13 cellular contexts compared by ENCODE assay signal in genomic region chr5:140245926-140246325, GRCh38. TPM values are rescaled to one million over a fixed set of nuclear protein-coding genes. Genes with fewer than 3 reads are reported as not detected.
DNase-seq lines count a peak whose midpoint lies in the region; TF ChIP-seq lines count a peak whose summit lies in the region.
"Had no signal": no experiment of that assay in that cellular context is flagged by ENCODE, and none has a peak within 500 bp of the region (broad histone marks: within the 10 kb centered on the region; RNA-seq: fewer than 3 reads in every experiment).

No MANE protein-coding gene starts in this region.

- H3K4me3 Mint-ChIP-seq in activated CD4-positive, alpha-beta memory T cell treated with anti-CD3 and anti-CD28 coated beads, Interleukin-2, amount 10 ng/mL, durations not matched to agents 7 days and 5 days: no peak overlapping the region
- H3K4me3 Mint-ChIP-seq in activated CD4-positive, alpha-beta memory T cell treated with anti-CD3 and anti-CD28 coated beads for 36 hours: no peak overlapping the region
- H3K4me3 Mint-ChIP-seq in chondrocyte (ENCODE audit: unreplicated experiment) (no peak overlapping the region), mesothelial cell of epicardium (no peak overlapping the region)
- no peak overlapping the region for H3K4me3 Mint-ChIP-seq in activated T-helper 2 cell treated with anti-CD3 and anti-CD28 coated beads, Interferon-gamma antibody, Interleukin-2, Interleukin-4, amounts not matched to agents 10 μg/mL and 5 μg/mL and 100 μg/mL, durations not matched to agents 14 hours and 24 hours and 36 hours (ENCODE audit: low read depth)
- H3K4me3 Mint-ChIP-seq: type B pancreatic cell had no signal

- H3K27ac ChIP-seq in temporal lobe (ENCODE audit: low read depth, low read length): peak overlapping the region; percentile 40
- H3K27ac ChIP-seq: cardiac muscle cell had no signal

- CTCF ChIA-PET in activated CD4-positive, alpha-beta memory T cell treated with anti-CD3 and anti-CD28 coated beads, Interleukin-2, amount 10 ng/mL, durations not matched to agents 7 days and 5 days (lab: Charles Lee): interaction anchor here (1.2 to 28.6 kb wide), 7 partner anchors 11 to 119 kb away, joined by 4 to 951 read pairs (median 35); partner anchors contain the start of genes HBEGF, PFDN1 and SLC4A9
- CTCF ChIA-PET in activated CD4-positive, alpha-beta memory T cell treated with anti-CD3 and anti-CD28 coated beads for 36 hours (lab: Charles Lee): interaction anchor here (1.0 to 14.1 kb wide), 6 partner anchors 8 to 117 kb away, joined by 3 to 744 read pairs (median 48); partner anchors contain the start of genes HBEGF, PFDN1 and SLC4A9

- no peaks in the 10 kb centered on the region for H3K9me3 Mint-ChIP-seq in activated CD4-positive, alpha-beta memory T cell treated with anti-CD3 and anti-CD28 coated beads, Interleukin-2, amount 10 ng/mL, durations not matched to agents 7 days and 5 days
- no peaks in the 10 kb centered on the region for H3K9me3 Mint-ChIP-seq in activated CD4-positive, alpha-beta memory T cell treated with anti-CD3 and anti-CD28 coated beads for 36 hours
- H3K9me3 Mint-ChIP-seq in chondrocyte (ENCODE audit: low read depth) (no peaks in the 10 kb centered on the region), mesothelial cell of epicardium (no peaks in the 10 kb centered on the region)
- no peaks in the 10 kb centered on the region for H3K9me3 Mint-ChIP-seq in activated T-helper 2 cell treated with anti-CD3 and anti-CD28 coated beads, Interferon-gamma antibody, Interleukin-2, Interleukin-4, amounts not matched to agents 10 μg/mL and 5 μg/mL and 100 μg/mL, durations not matched to agents 14 hours and 24 hours and 36 hours
- H3K9me3 Mint-ChIP-seq: type B pancreatic cell had no signal

- no peaks in the 10 kb centered on the region for H3K27me3 Mint-ChIP-seq in activated CD4-positive, alpha-beta memory T cell treated with anti-CD3 and anti-CD28 coated beads, Interleukin-2, amount 10 ng/mL, durations not matched to agents 7 days and 5 days
- H3K27me3 Mint-ChIP-seq in activated CD4-positive, alpha-beta memory T cell treated with anti-CD3 and anti-CD28 coated beads for 36 hours: no peaks in the 10 kb centered on the region
- H3K27me3 Mint-ChIP-seq in chondrocyte (ENCODE audit: low read depth): no peaks in the 10 kb centered on the region
- H3K27me3 Mint-ChIP-seq in mesothelial cell of epicardium (ENCODE audit: low read depth): no peaks in the 10 kb centered on the region
- H3K27me3 Mint-ChIP-seq in activated T-helper 2 cell treated with anti-CD3 and anti-CD28 coated beads, Interferon-gamma antibody, Interleukin-2, Interleukin-4, amounts not matched to agents 10 μg/mL and 5 μg/mL and 100 μg/mL, durations not matched to agents 14 hours and 24 hours and 36 hours (ENCODE audit: low read depth): no peaks in the 10 kb centered on the region
- H3K27me3 Mint-ChIP-seq: type B pancreatic cell had no signal

- peaks cover 47% of the 10 kb centered on the region for H3K36me3 Mint-ChIP-seq in activated CD4-positive, alpha-beta memory T cell treated with anti-CD3 and anti-CD28 coated beads, Interleukin-2, amount 10 ng/mL, durations not matched to agents 7 days and 5 days (ENCODE audit: low read depth)
- peaks cover 11% of the 10 kb centered on the region for H3K36me3 Mint-ChIP-seq in activated CD4-positive, alpha-beta memory T cell treated with anti-CD3 and anti-CD28 coated beads for 36 hours
- H3K36me3 Mint-ChIP-seq in chondrocyte (ENCODE audit: low read depth): peaks cover 4% of the 10 kb centered on the region
- H3K36me3 Mint-ChIP-seq in mesothelial cell of epicardium: peaks cover 11% of the 10 kb centered on the region
- H3K36me3 Mint-ChIP-seq in activated T-helper 2 cell treated with anti-CD3 and anti-CD28 coated beads, Interferon-gamma antibody, Interleukin-2, Interleukin-4, amounts not matched to agents 10 μg/mL and 5 μg/mL and 100 μg/mL, durations not matched to agents 14 hours and 24 hours and 36 hours (ENCODE audit: low read depth): peaks cover 17% of the 10 kb centered on the region

- POLR2A ChIA-PET in activated CD4-positive, alpha-beta memory T cell treated with anti-CD3 and anti-CD28 coated beads, Interleukin-2, amount 10 ng/mL, durations not matched to agents 7 days and 5 days (lab: Charles Lee): interaction anchor here (0.9 to 3.5 kb wide), 5 partner anchors 11 to 106 kb away, joined by 3 to 34 read pairs (median 16); partner anchors contain the start of genes HBEGF and PFDN1
- POLR2A ChIA-PET in activated CD4-positive, alpha-beta memory T cell treated with anti-CD3 and anti-CD28 coated beads for 36 hours (lab: Charles Lee): no interaction called here

- peak overlapping the region; percentile 26 for H3K27ac Mint-ChIP-seq in activated CD4-positive, alpha-beta memory T cell treated with anti-CD3 and anti-CD28 coated beads, Interleukin-2, amount 10 ng/mL, durations not matched to agents 7 days and 5 days
- no peak overlapping the region for H3K27ac Mint-ChIP-seq in activated CD4-positive, alpha-beta memory T cell treated with anti-CD3 and anti-CD28 coated beads for 36 hours
- H3K27ac Mint-ChIP-seq in chondrocyte (ENCODE audit: unreplicated experiment): peak overlapping the region; percentile 90
- peak overlapping the region; percentile 78 for H3K27ac Mint-ChIP-seq in mesothelial cell of epicardium
- no peak overlapping the region for H3K27ac Mint-ChIP-seq in activated T-helper 2 cell treated with anti-CD3 and anti-CD28 coated beads, Interferon-gamma antibody, Interleukin-2, Interleukin-4, amounts not matched to agents 10 μg/mL and 5 μg/mL and 100 μg/mL, durations not matched to agents 14 hours and 24 hours and 36 hours
- H3K27ac Mint-ChIP-seq: type B pancreatic cell had no signal

- H3K4me1 Mint-ChIP-seq in activated CD4-positive, alpha-beta memory T cell treated with anti-CD3 and anti-CD28 coated beads, Interleukin-2, amount 10 ng/mL, durations not matched to agents 7 days and 5 days: peaks cover 55% of the 10 kb centered on the region
- peaks cover 31% of the 10 kb centered on the region for H3K4me1 Mint-ChIP-seq in activated CD4-positive, alpha-beta memory T cell treated with anti-CD3 and anti-CD28 coated beads for 36 hours (ENCODE audit: low read depth)
- H3K4me1 Mint-ChIP-seq in chondrocyte (ENCODE audit: low read depth) (peaks cover 56% of the 10 kb centered on the region), mesothelial cell of epicardium (peaks cover 29% of the 10 kb centered on the region)
- peaks cover 26% of the 10 kb centered on the region for H3K4me1 Mint-ChIP-seq in activated T-helper 2 cell treated with anti-CD3 and anti-CD28 coated beads, Interferon-gamma antibody, Interleukin-2, Interleukin-4, amounts not matched to agents 10 μg/mL and 5 μg/mL and 100 μg/mL, durations not matched to agents 14 hours and 24 hours and 36 hours (ENCODE audit: low read depth)

- intact Hi-C loops in activated CD4-positive, alpha-beta memory T cell treated with anti-CD3 and anti-CD28 coated beads for 36 hours (cut with micrococcal nuclease): no loop called here
- intact Hi-C loops in activated T-helper 2 cell treated with anti-CD3 and anti-CD28 coated beads, Interferon-gamma antibody, Interleukin-2, Interleukin-4, amounts not matched to agents 10 μg/mL and 5 μg/mL and 100 μg/mL, durations not matched to agents 14 hours and 24 hours and 36 hours (cut with micrococcal nuclease): no loop called here

- DNase-seq in activated CD4-positive, alpha-beta memory T cell treated with anti-CD3 and anti-CD28 coated beads, Interleukin-2, amount 10 ng/mL, durations not matched to agents 7 days and 5 days: no peak
- DNase-seq in activated CD4-positive, alpha-beta memory T cell treated with anti-CD3 and anti-CD28 coated beads for 36 hours: no peak
- no peak for DNase-seq in chondrocyte (ENCODE audit: low spot score)
- DNase-seq in mesothelial cell of epicardium (ENCODE audit: low spot score in 2 of 2, unreplicated experiment in 2 of 2): no peak
- DNase-seq in SIG-M5 (lab: John Stamatoyannopoulos, UW): no peak
- DNase-seq in NCI-H2196 (lab: John Stamatoyannopoulos, UW; ENCODE audit: unreplicated experiment): no peak
- DNase-seq in activated T-helper 2 cell treated with anti-CD3 and anti-CD28 coated beads, Interferon-gamma antibody, Interleukin-2, Interleukin-4, amounts not matched to agents 10 μg/mL and 5 μg/mL and 100 μg/mL, durations not matched to agents 14 hours and 24 hours and 36 hours (ENCODE audit: low spot score): no peak
- DNase-seq: activated effector memory CD4-positive, alpha-beta T cell treated with anti-CD3 and anti-CD28 coated beads, Interleukin-2, amount 50 U/mL, for 16 hours; erythroblast; NCI-H2081 had no signal

- TF ChIP-seq CTCF in chondrocyte (IDR thresholded peaks at IDR 0.05) (no peak), mesothelial cell of epicardium (IDR thresholded peaks at IDR 0.05; ENCODE audit: unreplicated experiment) (no peak)

RNA-seq across cellular contexts. Expression of gene PFDN1, which starts 57.0 kb away (rescaled TPM):
- total RNA-seq in activated CD4-positive, alpha-beta memory T cell treated with anti-CD3 and anti-CD28 coated beads, Interleukin-2, amount 10 ng/mL, durations not matched to agents 7 days and 5 days: 10 to 100 TPM; 52.3 to 55.8 TPM
- total RNA-seq in activated CD4-positive, alpha-beta memory T cell treated with anti-CD3 and anti-CD28 coated beads for 36 hours: 10 to 100 TPM; 50.1 to 54.6 TPM
- total RNA-seq in chondrocyte: 44.5 to 50.5 TPM (median 49.0 TPM) in 3 replicates
- 57.2 to 63.0 TPM (median 57.8 TPM) in 3 replicates for total RNA-seq in mesothelial cell of epicardium
- total RNA-seq in temporal lobe: 45.5 TPM
- total RNA-seq in activated T-helper 2 cell treated with anti-CD3 and anti-CD28 coated beads, Interferon-gamma antibody, Interleukin-2, Interleukin-4, amounts not matched to agents 10 μg/mL and 5 μg/mL and 100 μg/mL, durations not matched to agents 14 hours and 24 hours and 36 hours: 60.4 and 61.0 TPM in 2 replicates

Comparison
In these comparisons a context has a peak if more than half of its experiments do, and no peak if none do; other contexts are left out.
1. H3K27ac Mint-ChIP-seq: peak in activated CD4-positive, alpha-beta memory T cell treated with anti-CD3 and anti-CD28 coated beads, Interleukin-2, amount 10 ng/mL, durations not matched to agents 7 days and 5 days (single experiment), chondrocyte (single experiment) and mesothelial cell of epicardium (single experiment); none in activated CD4-positive, alpha-beta memory T cell treated with anti-CD3 and anti-CD28 coated beads for 36 hours (single experiment) and activated T-helper 2 cell treated with anti-CD3 and anti-CD28 coated beads, Interferon-gamma antibody, Interleukin-2, Interleukin-4, amounts not matched to agents 10 μg/mL and 5 μg/mL and 100 μg/mL, durations not matched to agents 14 hours and 24 hours and 36 hours (single experiment).